Comparison of ENCODE assay signal across 6 cellular contexts in genomic region chr1:236458991-236459390, GRCh38.
"Had no signal": no experiment of that assay in that cellular context is flagged by ENCODE, and none has a peak within 500 bp of the region (broad histone marks: within the 10 kb centered on the region; RNA-seq: fewer than 3 reads in every experiment).

No MANE protein-coding gene starts in this region.

- H3K36me3 ChIP-seq: HAP-1 had no signal

- H3K4me1 ChIP-seq: HAP-1 had no signal

- DNase-seq: GM23248, GOT3, H7, HFFc6 had no signal

- H3K4me3 ChIP-seq: GM23248, HAP-1 had no signal

- H3K9me3 ChIP-seq: HAP-1 had no signal

- H3K27ac ChIP-seq: GM23248, HL-60 had no signal
